Comparison of ENCODE assay signal across 9 cellular contexts in genomic region chr7:76395605-76396004, GRCh38. TPM values are rescaled to one million over a fixed set of nuclear protein-coding genes. Genes with fewer than 3 reads are reported as not detected.
DNase-seq lines count a peak whose midpoint lies in the region; ATAC-seq, FAIRE-seq and TF ChIP-seq lines count a peak whose summit lies in the region.
"Not testable (repeated sequence)": the region's sequence is repeated elsewhere in the genome, so short reads cannot be mapped to it uniquely, and the experiment has no call there.
"Had no signal": no experiment of that assay in that cellular context is flagged by ENCODE, and none has a peak within 500 bp of the region (broad histone marks: within the 10 kb centered on the region; RNA-seq: fewer than 3 reads in every experiment).

No MANE protein-coding gene starts in this region.

- not testable (repeated sequence) for H3K23me2 ChIP-seq in H1 (ENCODE audit: low read depth, low read length)

- not testable (repeated sequence) for TF ChIP-seq RAD21 in H1 (IDR thresholded peaks at IDR 0.05 in 1 of 2, conservative IDR thresholded peaks at IDR 0.05 in 1 of 2; ENCODE audit: low read depth in 2 of 2, low read length in 2 of 2)

- not testable (repeated sequence) for TF ChIP-seq EP300 in H1 (IDR thresholded peaks at IDR 0.05; ENCODE audit: borderline replicate concordance in 1 of 2, low read depth in 2 of 2, low read length in 2 of 2)

- H3K9ac ChIP-seq in SK-N-MC (ENCODE audit: insufficient read length); H1 (replicated peaks in 1 of 4; ENCODE audit: extremely low read depth in 1 of 4, low read depth in 3 of 4, low read length in 3 of 4): not testable (repeated sequence)

- not testable (repeated sequence) for H3K79me1 ChIP-seq in H1 (ENCODE audit: low read depth, low read length)

- not testable (repeated sequence) for H3K27me3 ChIP-seq in CD4-positive, alpha-beta T cell (ENCODE audit: control insufficient read depth, insufficient read depth, low read length); H1 (replicated peaks in 1 of 4; ENCODE audit: control insufficient read depth in 3 of 4, extremely low read depth in 1 of 4, insufficient read depth in 3 of 4, low read length in 3 of 4)

- H4K91ac ChIP-seq in H1 (replicated peaks; ENCODE audit: insufficient read length, low read length) = not testable (repeated sequence)

- not testable (repeated sequence) for H4K8ac ChIP-seq in H1 (ENCODE audit: extremely low read depth, insufficient read depth, low read length)

- intact Hi-C loops in CD4-positive, alpha-beta T cell (cut with DNase I, micrococcal nuclease) = loop anchor here in 1 of 2 experiments (1.0 to 10.0 kb wide), 4 partner anchors 36 to 1139 kb away; partner anchors contain the start of genes POR and PTPN12
- intact Hi-C loops in MCF 10A (cut with micrococcal nuclease) = not testable (repeated sequence)

- H3K4me1 ChIP-seq in HEK293 (ENCODE audit: control insufficient read depth, insufficient read depth, low read length) = not testable (repeated sequence)
- peaks cover 8 to 13% (median 9%) of the 10 kb centered on the region in 4 experiments; a peak in 6 of 7 replicates for H3K4me1 ChIP-seq in H1 (replicated peaks in 1 of 4; ENCODE audit: control insufficient read depth in 3 of 4, insufficient read depth in 4 of 4, low read length in 3 of 4)

- not testable (repeated sequence) for BruUV-seq in MCF 10A (replicated peaks; lab: Mats Ljungman, UMichigan)

- not testable (repeated sequence) for H3K9me3 Mint-ChIP-seq in CD4-positive, alpha-beta T cell; MCF 10A (ENCODE audit: unreplicated experiment); nephron progenitor cell

- TF ChIP-seq POLR2A in H1 (IDR thresholded peaks at IDR 0.05; ENCODE audit: control extremely low read depth in 1 of 2, low read depth in 2 of 2, low read length in 2 of 2) = not testable (repeated sequence)

- H4K20me1 ChIP-seq in H1 (replicated peaks in 1 of 2; ENCODE audit: control insufficient read depth in 1 of 2, insufficient read depth in 2 of 2, low read length in 2 of 2) = not testable (repeated sequence)

- not testable (repeated sequence) for H2BK20ac ChIP-seq in H1 (ENCODE audit: low read length)

- H3K27ac Mint-ChIP-seq in CD4-positive, alpha-beta T cell = peak overlapping the region; percentile 76
- H3K27ac Mint-ChIP-seq in MCF 10A (ENCODE audit: low read depth, unreplicated experiment) = peak overlapping the region; percentile 33
- peak overlapping the region; percentile 21 for H3K27ac Mint-ChIP-seq in nephron progenitor cell

- H3K4me3 ChIP-seq in HEK293 (ENCODE audit: low read depth, low read length); SK-N-MC; H1 (ENCODE audit: extremely low read depth in 1 of 4, insufficient read depth in 2 of 4, low read depth in 3 of 4, low read length in 4 of 4): not testable (repeated sequence)

- H3K4me2 ChIP-seq in H1 (ENCODE audit: insufficient read depth in 1 of 2, low read depth in 2 of 2, low read length in 2 of 2) = not testable (repeated sequence)

- not testable (repeated sequence) for H3K79me2 ChIP-seq in H1 (ENCODE audit: control insufficient read depth in 1 of 2, insufficient read depth in 2 of 2, low read length in 2 of 2)

- not testable (repeated sequence) for H3K23ac ChIP-seq in H1 (ENCODE audit: insufficient read length)

- not testable (repeated sequence) for FAIRE-seq in H1 (lab: Jason Lieb, UNC)

- not testable (repeated sequence) for H2BK120ac ChIP-seq in H1 (replicated peaks; ENCODE audit: low read depth, low read length)

- ATAC-seq in CD4-positive, alpha-beta T cell (ENCODE audit: poor library complexity) = not testable (repeated sequence)

- peak overlapping the region; percentile 93; the same call in 1 of the 2 replicates for H2AK5ac ChIP-seq in H1 (ENCODE audit: low read depth, low read length)

- H3K9me3 ChIP-seq in CD4-positive, alpha-beta T cell (ENCODE audit: control insufficient read depth, low read length); HEK293 (ENCODE audit: control insufficient read depth, insufficient read depth, low read depth, low read length); SK-N-MC (ENCODE audit: low read depth, low read length); H1 (ENCODE audit: insufficient read depth in 2 of 2, low read depth in 1 of 2, low read length in 1 of 2): not testable (repeated sequence)

- not testable (repeated sequence) for H3K14ac ChIP-seq in H1 (ENCODE audit: insufficient read length)

- not testable (repeated sequence) for H3K27me3 Mint-ChIP-seq in CD4-positive, alpha-beta T cell; MCF 10A (ENCODE audit: insufficient read depth, unreplicated experiment)
- peaks cover 10% of the 10 kb centered on the region for H3K27me3 Mint-ChIP-seq in nephron progenitor cell (ENCODE audit: low read depth, poor library complexity)

- not testable (repeated sequence) for H3K56ac ChIP-seq in H1 (replicated peaks; ENCODE audit: insufficient read length, low read depth, low read length)

- H3K4me1 Mint-ChIP-seq in CD4-positive, alpha-beta T cell (ENCODE audit: low read depth) = peaks cover 22% of the 10 kb centered on the region
- H3K4me1 Mint-ChIP-seq in MCF 10A (ENCODE audit: insufficient read depth, unreplicated experiment) = peaks cover 11% of the 10 kb centered on the region
- H3K4me1 Mint-ChIP-seq in nephron progenitor cell = peaks cover 35% of the 10 kb centered on the region

- not testable (repeated sequence) for DNase-seq in CD4-positive, alpha-beta T cell; SK-N-MC (ENCODE audit: low read depth, low spot score); MCF 10A (ENCODE audit: unreplicated experiment); H1 (ENCODE audit: low read depth in 1 of 2, low spot score in 2 of 2); nephron progenitor cell

- not testable (repeated sequence) for TF ChIP-seq CTCF in CD4-positive, alpha-beta T cell (IDR thresholded peaks at IDR 0.05); HEK293 (tag by site-specific recombination; IDR thresholded peaks at IDR 0.05); MCF 10A (IDR thresholded peaks at IDR 0.05; ENCODE audit: unreplicated experiment); H1 (IDR thresholded peaks at IDR 0.05; ENCODE audit: control extremely low read depth in 1 of 3, insufficient read depth in 1 of 3, low read depth in 1 of 3, low read length in 3 of 3); nephron progenitor cell (IDR thresholded peaks at IDR 0.05)

- CTCF ChIA-PET in CD4-positive, alpha-beta T cell (lab: Charles Lee); HEK293 (lab: Yijun Ruan, JAX): not testable (repeated sequence)
- CTCF ChIA-PET in MCF 10A (lab: Yijun Ruan, JAX) = interaction anchor here (0.6 kb wide), 1 partner anchor 38 kb away, joined by 4 read pairs; no protein-coding TSS in a partner anchor
- CTCF ChIA-PET in H1 (lab: Charles Lee; ENCODE audit: partially characterized antibody) = interaction anchor here (1.0 kb wide), 1 partner anchor 10 kb away, joined by 3 read pairs; no protein-coding TSS in a partner anchor

- not testable (repeated sequence) for H3K36me3 Mint-ChIP-seq in CD4-positive, alpha-beta T cell (ENCODE audit: low read depth); MCF 10A (ENCODE audit: insufficient read depth, unreplicated experiment); nephron progenitor cell (ENCODE audit: low read depth)

- not testable (repeated sequence) for H3K18ac ChIP-seq in H1 (ENCODE audit: extremely low read depth, low read length)

- 86% methylated on average over 12 of the region's 14 CpGs; no CpG with 5 or more reads in 1 of the 2 experiments for WGBS in H1 (ENCODE audit: extremely low coverage in 1 of 2, insufficient coverage in 1 of 2, insufficient read length in 1 of 2, insufficient replicate concordance in 2 of 2, low coverage in 1 of 2, low lambda C conversion rate in 2 of 2, missing lambda C conversion rate in 1 of 2), 2 experiments

- H2BK15ac ChIP-seq in H1 (ENCODE audit: low read length) = not testable (repeated sequence)

- not testable (repeated sequence) for H2BK5ac ChIP-seq in H1 (ENCODE audit: low read depth, low read length)

- peak overlapping the region; percentile 25 for H3K4me3 Mint-ChIP-seq in CD4-positive, alpha-beta T cell
- not testable (repeated sequence) for H3K4me3 Mint-ChIP-seq in MCF 10A (ENCODE audit: unreplicated experiment)
- peak overlapping the region; percentile 22 for H3K4me3 Mint-ChIP-seq in nephron progenitor cell

- POLR2A ChIA-PET in CD4-positive, alpha-beta T cell (lab: Charles Lee); HEK293 (lab: Yijun Ruan, JAX): not testable (repeated sequence)
- POLR2A ChIA-PET in MCF 10A (lab: Yijun Ruan, JAX) (interaction anchor here (0.8 to 3.5 kb wide), 2 partner anchors 21 to 37 kb away, joined by 3 to 39 read pairs; partner anchors contain the start of gene YWHAG), H1 (lab: Charles Lee; ENCODE audit: partially characterized antibody) (interaction anchor here (1.0 to 2.4 kb wide), 3 partner anchors 8 to 37 kb away, joined by 5 to 8 read pairs (median 6); partner anchors contain the start of genes SSC4D and YWHAG)

- H2BK12ac ChIP-seq in H1 (ENCODE audit: low read depth, low read length) = not testable (repeated sequence)

- H3K4ac ChIP-seq in H1 (replicated peaks; ENCODE audit: insufficient read length, low read depth, low read length) = not testable (repeated sequence)

- not testable (repeated sequence) for H2AFZ ChIP-seq in H1 (ENCODE audit: low read length)

- H3K27ac ChIP-seq in CD4-positive, alpha-beta T cell (ENCODE audit: low read depth, low read length); HEK293 (ENCODE audit: extremely low read depth, low read depth, low read length); H1 (ENCODE audit: low read depth, low read length): not testable (repeated sequence)
- H3K27ac ChIP-seq in SK-N-MC (peak overlapping the region; percentile 64), temporal lobe (ENCODE audit: low read depth, low read length) (peak overlapping the region; percentile 28)

- H3K36me3 ChIP-seq in HEK293 (ENCODE audit: control insufficient read depth in 2 of 2, insufficient read depth in 1 of 2, low read length in 2 of 2); SK-N-MC (ENCODE audit: insufficient read depth, low read length); H1 (ENCODE audit: control insufficient read depth in 2 of 4, insufficient read depth in 4 of 4, low read length in 3 of 4): not testable (repeated sequence)

- not testable (repeated sequence) for H4K5ac ChIP-seq in H1 (ENCODE audit: insufficient read length, low read depth, low read length)

RNA-seq across cellular contexts. Expression of gene SSC4D, which starts 13.9 kb away (rescaled TPM):
- total RNA-seq in CD4-positive, alpha-beta T cell = not detected
- total RNA-seq in MCF 10A (2022) (0.42 and 0.58 TPM in 2 replicates), temporal lobe (1.2 TPM)
- total RNA-seq in H1 (2021; fragmentation: NEBNext Ultra II Directional; extraction: Animal tissue kit (Norgen Biotek cat#: 25700)) = 10.8 and 11.8 TPM in 2 replicates
- polyA plus RNA-seq in H1 (2011; rRNA removed) = 27.5 and 30.8 TPM in 2 replicates
- polyA plus RNA-seq in H1 (2011; cell fraction: cytosol; rRNA removed) = 22.9 TPM
- 48.5 TPM for polyA plus RNA-seq in H1 (2011; cell fraction: nucleus; rRNA removed)
- polyA plus RNA-seq in H1 (2012, experiment 1 of 2) = 11.6 to 24.9 TPM (median 20.9 TPM) in 4 replicates
- 16.4 TPM for polyA plus RNA-seq in H1 (2012, experiment 2 of 2)
- polyA plus RNA-seq in H1 (2013, experiment 1 of 2) = 14.0 TPM
- polyA plus RNA-seq in H1 (2013, experiment 2 of 2) = 14.2 TPM
- polyA minus RNA-seq in H1 (2011; rRNA and poly(A)+ RNA removed) = 11.1 and 13.8 TPM in 2 replicates
- polyA minus RNA-seq in H1 (2011; cell fraction: cytosol; rRNA and poly(A)+ RNA removed) = 6.3 TPM
- 8.1 TPM for polyA minus RNA-seq in H1 (2011; cell fraction: nucleus; rRNA and poly(A)+ RNA removed)
- total RNA-seq: CD4-positive, alpha-beta memory T cell had no signal

RNA-seq across cellular contexts. Expression of gene ZP3, which starts 29.1 kb away (rescaled TPM):
- 1 to 10 TPM; 3.2 to 7.0 TPM for total RNA-seq in CD4-positive, alpha-beta T cell
- total RNA-seq in MCF 10A (2022) = 5.6 TPM in 2 replicates
- total RNA-seq in H1 (2021; fragmentation: NEBNext Ultra II Directional; extraction: Animal tissue kit (Norgen Biotek cat#: 25700)) = 1.4 and 1.5 TPM in 2 replicates
- polyA plus RNA-seq in H1 (2011; rRNA removed) = 2.4 and 4.0 TPM in 2 replicates
- 2.0 TPM for polyA plus RNA-seq in H1 (2011; cell fraction: cytosol; rRNA removed)
- 2.0 TPM for polyA plus RNA-seq in H1 (2011; cell fraction: nucleus; rRNA removed)
- polyA plus RNA-seq in H1 (2012, experiment 1 of 2) = 1.1 to 3.8 TPM (median 2.8 TPM) in 4 replicates
- 14.2 TPM for polyA plus RNA-seq in H1 (2012, experiment 2 of 2)
- 7.1 TPM for polyA plus RNA-seq in H1 (2013, experiment 1 of 2)
- polyA plus RNA-seq in H1 (2013, experiment 2 of 2) = 6.4 TPM
- 1.8 and 3.0 TPM in 2 replicates for polyA minus RNA-seq in H1 (2011; rRNA and poly(A)+ RNA removed)
- 2.8 TPM for polyA minus RNA-seq in H1 (2011; cell fraction: cytosol; rRNA and poly(A)+ RNA removed)
- polyA minus RNA-seq in H1 (2011; cell fraction: nucleus; rRNA and poly(A)+ RNA removed) = 2.1 TPM
- total RNA-seq in temporal lobe = 0.49 TPM
- total RNA-seq: HepG2 had no signal
- polyA plus RNA-seq: HepG2 had no signal

RNA-seq across cellular contexts. Expression of gene YWHAG, which starts 36.8 kb away (rescaled TPM):
- total RNA-seq in CD4-positive, alpha-beta T cell = 10 to 100 TPM; 23.4 to 24.3 TPM
- total RNA-seq in MCF 10A (2022) (177 and 178 TPM in 2 replicates), temporal lobe (344 TPM)
- total RNA-seq in H1 (2021; fragmentation: NEBNext Ultra II Directional; extraction: Animal tissue kit (Norgen Biotek cat#: 25700)) = 241 and 244 TPM in 2 replicates
- polyA plus RNA-seq in H1 (2011; rRNA removed) = 57.2 and 62.9 TPM in 2 replicates
- polyA plus RNA-seq in H1 (2011; cell fraction: cytosol; rRNA removed) = 78.4 TPM
- 44.9 TPM for polyA plus RNA-seq in H1 (2011; cell fraction: nucleus; rRNA removed)
- 133 to 194 TPM (median 144 TPM) in 4 replicates for polyA plus RNA-seq in H1 (2012, experiment 1 of 2)
- polyA plus RNA-seq in H1 (2012, experiment 2 of 2) = 49.5 TPM
- polyA plus RNA-seq in H1 (2013, experiment 1 of 2) = 120 TPM
- 119 TPM for polyA plus RNA-seq in H1 (2013, experiment 2 of 2)
- 96.5 and 98.8 TPM in 2 replicates for polyA minus RNA-seq in H1 (2011; rRNA and poly(A)+ RNA removed)
- polyA minus RNA-seq in H1 (2011; cell fraction: cytosol; rRNA and poly(A)+ RNA removed) = 105 TPM
- 54.5 TPM for polyA minus RNA-seq in H1 (2011; cell fraction: nucleus; rRNA and poly(A)+ RNA removed)

Comparison
In these comparisons a context has a peak if more than half of its experiments do, and no peak if none do; other contexts are left out.
1. H3K27ac Mint-ChIP-seq: peak in every context shown above with its lines; median percentile 76 in CD4-positive, alpha-beta T cell; 33 in MCF 10A; 21 in nephron progenitor cell.